Comparison of ENCODE assay signal across 8 cellular contexts in genomic region chr10:50625663-50626062, GRCh38. TPM values are rescaled to one million over a fixed set of nuclear protein-coding genes. Genes with fewer than 3 reads are reported as not detected.
DNase-seq lines count a peak whose midpoint lies in the region; ATAC-seq, FAIRE-seq and TF ChIP-seq lines count a peak whose summit lies in the region.

No MANE protein-coding gene starts in this region.

- no peak for TF ChIP-seq EP300 in A549 (IDR thresholded peaks at IDR 0.05)

- WGBS in A549 (ENCODE audit: missing lambda C conversion rate), result 6% methylated on average over 6 of the region's 6 CpGs
- WGBS in spleen, 5 donors, result 5 to 8% (median 6%) methylated on average over 6 of the region's 6 CpGs

- H3K4me1 ChIP-seq in A549 (peaks cover 18% of the 10 kb centered on the region), HAP-1 (peaks cover 10% of the 10 kb centered on the region), iPS-15b (ENCODE audit: control insufficient read depth, insufficient read depth, low read length) (peaks cover 14% of the 10 kb centered on the region), spleen (peaks cover 10 to 35% (median 28%) of the 10 kb centered on the region in 6 donors)

- peak overlapping the region; percentile 100 for H3K4me2 ChIP-seq in A549

- no peak for TF ChIP-seq CTCF in A549 (IDR thresholded peaks at IDR 0.05)
- no peak for TF ChIP-seq CTCF in spleen (IDR thresholded peaks at IDR 0.05 in 8 of 11, conservative IDR thresholded peaks at IDR 0.05 in 3 of 11)

- peak in 1 of 2 experiments; percentile 15 for DNase-seq in A549 (ENCODE audit: low read depth in 1 of 2, low spot score in 1 of 2)
- DNase-seq in HAP-1 (ENCODE audit: low spot score in 2 of 2), result peak; percentile 32 to 57
- DNase-seq in spleen, result no peak
- no peak for DNase-seq in NCI-H226

- CTCF ChIA-PET in A549 (lab: Yijun Ruan, JAX), result interaction anchor here (0.6 to 2.4 kb wide), 9 partner anchors 21 to 258 kb away, joined by 3 to 9 read pairs (median 4); no protein-coding TSS in a partner anchor

- peak overlapping the region; percentile 96 to 98 for H3K27ac ChIP-seq in A549
- peak overlapping the region; percentile 98 to 100 (median 99) for H3K27ac ChIP-seq in spleen

- intact Hi-C loops in spleen (cut with DNase I; ENCODE audit: low total_unique reads), result no loop called here

- peak overlapping the region; percentile 89 for H3K4me3 ChIP-seq in A549
- H3K4me3 ChIP-seq in HAP-1, result peak overlapping the region; percentile 64
- H3K4me3 ChIP-seq in iPS-15b (ENCODE audit: low read depth, low read length), result peak overlapping the region; percentile 82
- H3K4me3 ChIP-seq in spleen, result peak overlapping the region; percentile 70 to 98 (median 94)

- no peaks in the 10 kb centered on the region for H3K36me3 ChIP-seq in HAP-1 (replicated peaks)
- no peaks in the 10 kb centered on the region for H3K36me3 ChIP-seq in iPS-15b (ENCODE audit: control insufficient read depth, insufficient read depth, low read length)
- peaks cover 0 to 33% (median 0%) of the 10 kb centered on the region in 6 donors for H3K36me3 ChIP-seq in spleen

- no peak for TF ChIP-seq RAD21 in A549 (conservative IDR thresholded peaks at IDR 0.05 in 1 of 2, IDR thresholded peaks at IDR 0.05 in 1 of 2)

- in situ Hi-C loops in HAP-1 (cut with MboI; ENCODE audit: low sequenced_read_pairs), result no loop called here

- H3K9me3 ChIP-seq in A549, result no peaks in the 10 kb centered on the region
- H3K9me3 ChIP-seq in HAP-1, result no peaks in the 10 kb centered on the region
- H3K9me3 ChIP-seq in iPS-15b (ENCODE audit: control insufficient read depth, insufficient read depth, low read length), result no peaks in the 10 kb centered on the region
- H3K9me3 ChIP-seq in spleen, result no peaks in the 10 kb centered on the region

- H3K9me3 Mint-ChIP-seq in activated T-helper 17 cell treated with anti-CD3 and anti-CD28 coated beads, Interleukin-2, amount 50 U/mL, for 72 hours, result no peaks in the 10 kb centered on the region

- H3K9ac ChIP-seq in iPS-15b (ENCODE audit: low read depth, low read length), result peak overlapping the region; percentile 76

- no peak for TF ChIP-seq POLR2A in A549 (IDR thresholded peaks at IDR 0.05; ENCODE audit: low read length)
- no peak for TF ChIP-seq POLR2A in spleen (IDR thresholded peaks at IDR 0.05)

- no peaks in the 10 kb centered on the region for H3K27me3 Mint-ChIP-seq in activated T-helper 17 cell treated with anti-CD3 and anti-CD28 coated beads, Interleukin-2, amount 50 U/mL, for 72 hours

- ATAC-seq in A549 (no peak), GM21723 (IDR thresholded peaks at IDR 0.05; ENCODE audit: unreplicated experiment) (no peak), GM18519 (IDR thresholded peaks at IDR 0.05; ENCODE audit: low FRiP score, unreplicated experiment) (no peak)
- no peak for ATAC-seq in activated T-helper 17 cell treated with anti-CD3 and anti-CD28 coated beads, Interleukin-2, amount 50 U/mL, for 72 hours (replicated peaks)

- H3K4me1 Mint-ChIP-seq in activated T-helper 17 cell treated with anti-CD3 and anti-CD28 coated beads, Interleukin-2, amount 50 U/mL, for 72 hours, result peaks cover 17% of the 10 kb centered on the region

- H3K36me3 Mint-ChIP-seq in activated T-helper 17 cell treated with anti-CD3 and anti-CD28 coated beads, Interleukin-2, amount 50 U/mL, for 72 hours (ENCODE audit: low read depth), result peaks cover 6% of the 10 kb centered on the region

- H3K27ac Mint-ChIP-seq in activated T-helper 17 cell treated with anti-CD3 and anti-CD28 coated beads, Interleukin-2, amount 50 U/mL, for 72 hours, result peak overlapping the region; percentile 92

- no peaks in the 10 kb centered on the region for H3K27me3 ChIP-seq in HAP-1 (ENCODE audit: low read depth)
- H3K27me3 ChIP-seq in iPS-15b (ENCODE audit: control insufficient read depth, insufficient read depth, low read length), result peaks cover 3% of the 10 kb centered on the region
- H3K27me3 ChIP-seq in spleen (replicated peaks in 1 of 7), result no peaks in the 10 kb centered on the region

- no peak for FAIRE-seq in A549 (lab: Jason Lieb, UNC)

- POLR2A ChIA-PET in A549 (lab: Yijun Ruan, JAX), result interaction anchor here (1.4 to 2.8 kb wide), 2 partner anchors 208 to 230 kb away, joined by 3 to 24 read pairs; no protein-coding TSS in a partner anchor

- peak overlapping the region; percentile 100 for H3K4me3 Mint-ChIP-seq in activated T-helper 17 cell treated with anti-CD3 and anti-CD28 coated beads, Interleukin-2, amount 50 U/mL, for 72 hours

TF ChIP-seq in A549, 52 proteins besides CTCF, POLR2A, EP300 and RAD21:
- TF ChIP-seq REST (IDR thresholded peaks at IDR 0.05), result no peak
- TF ChIP-seq HEYL (CRISPR knock-in tag; IDR thresholded peaks at IDR 0.05), result no peak
- TF ChIP-seq ESRRA (IDR thresholded peaks at IDR 0.05; ENCODE audit: borderline replicate concordance, low read length), result no peak
- no peak for TF ChIP-seq JUNB (IDR thresholded peaks at IDR 0.05)

RNA-seq across cellular contexts. Expression of gene SGMS1, which starts 1.9 kb away (rescaled TPM):
- polyA plus RNA-seq in A549 (2011; rRNA removed) (28.2 TPM in 2 replicates), A549 (2017; fragmentation: RNase III; extraction: RNeasy Plus Mini Kit Qiagen cat#74134 plus additional on column Dnase treatment) (20.2 to 23.2 TPM (median 22.7 TPM) in 3 replicates), spleen (1 to 10 TPM; 5.9 to 7.3 (median 6.6) TPM)
- polyA plus RNA-seq in A549 (2012; cell fraction: cytosol; rRNA removed), result 15.3 and 21.3 TPM in 2 replicates
- polyA plus RNA-seq in A549 (2012; cell fraction: nucleus; rRNA removed), result 17.9 and 19.2 TPM in 2 replicates
- 23.8 and 26.8 TPM in 2 replicates for polyA minus RNA-seq in A549 (2011; rRNA and poly(A)+ RNA removed)
- 10 to 100 TPM; 13.4 to 22.4 TPM for total RNA-seq in activated T-helper 17 cell treated with anti-CD3 and anti-CD28 coated beads, Interleukin-2, amount 50 U/mL, for 72 hours
- 10 to 100 TPM; 29.0 to 84.3 (median 39.5) TPM for total RNA-seq in spleen

Comparison
In these comparisons a context has a peak if more than half of its experiments do, and no peak if none do; other contexts are left out.
1. DNase-seq: peak in HAP-1 (2 of 2); none in spleen (single experiment) and NCI-H226 (single experiment).
2. Peak in every context shown above with its lines, with median percentiles within 50 percentile points of each other: H3K4me3 ChIP-seq.